ENCODE assay signal across 1 cellular context in the genomic region with DNA sequence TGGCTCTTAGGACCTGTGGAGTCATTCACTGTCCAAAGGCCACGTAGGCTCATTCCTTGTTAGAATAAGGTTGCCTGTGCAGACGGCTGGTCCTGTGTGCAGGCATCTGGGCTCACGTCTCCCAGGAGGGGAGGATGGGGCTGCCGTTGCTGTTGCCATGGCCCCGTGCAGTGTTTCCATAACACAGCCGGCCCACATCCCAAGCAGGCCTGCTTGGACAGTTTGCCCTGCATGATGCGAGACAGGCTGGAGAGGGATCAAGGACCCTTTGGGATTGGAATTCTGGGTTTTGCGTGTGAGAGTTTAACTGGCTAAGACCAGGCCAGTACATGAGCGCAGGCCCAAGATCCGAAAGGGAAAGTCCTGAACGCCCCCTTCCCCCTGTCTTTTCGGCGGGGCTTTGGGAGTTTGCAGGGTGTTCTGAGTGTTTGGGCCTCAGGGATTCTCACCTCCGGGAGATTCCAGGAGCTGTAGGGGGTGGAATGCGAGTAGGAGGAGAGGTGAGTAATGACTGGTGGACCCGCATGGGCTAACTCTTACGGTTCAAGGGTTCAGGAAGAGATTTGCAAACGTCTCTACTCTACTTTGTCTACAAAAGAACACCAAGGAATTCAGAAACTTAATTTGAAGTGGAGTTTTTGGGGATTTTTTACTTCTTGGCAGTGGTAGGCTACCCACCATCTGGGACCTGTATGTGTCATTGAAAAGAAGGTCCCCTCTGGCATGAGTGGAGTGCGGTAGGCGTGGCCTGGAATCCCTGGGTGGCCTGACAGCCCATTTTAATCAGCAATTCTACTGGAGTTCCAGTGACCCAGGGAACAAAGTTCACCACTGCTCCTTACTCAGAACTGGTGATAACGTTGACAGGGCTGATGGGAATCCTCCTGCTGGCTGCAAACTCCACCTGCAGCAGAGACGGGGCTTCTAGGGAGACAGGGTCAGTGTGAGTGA.
TF ChIP-seq lines count a peak whose summit lies in the region.

No MANE protein-coding gene starts in this region.

TF ChIP-seq in HepG2, 621 proteins besides CTCF, POLR2A, EP300 and RAD21 (continued from another document and continues in another):
- TF ChIP-seq, protein P1, sequence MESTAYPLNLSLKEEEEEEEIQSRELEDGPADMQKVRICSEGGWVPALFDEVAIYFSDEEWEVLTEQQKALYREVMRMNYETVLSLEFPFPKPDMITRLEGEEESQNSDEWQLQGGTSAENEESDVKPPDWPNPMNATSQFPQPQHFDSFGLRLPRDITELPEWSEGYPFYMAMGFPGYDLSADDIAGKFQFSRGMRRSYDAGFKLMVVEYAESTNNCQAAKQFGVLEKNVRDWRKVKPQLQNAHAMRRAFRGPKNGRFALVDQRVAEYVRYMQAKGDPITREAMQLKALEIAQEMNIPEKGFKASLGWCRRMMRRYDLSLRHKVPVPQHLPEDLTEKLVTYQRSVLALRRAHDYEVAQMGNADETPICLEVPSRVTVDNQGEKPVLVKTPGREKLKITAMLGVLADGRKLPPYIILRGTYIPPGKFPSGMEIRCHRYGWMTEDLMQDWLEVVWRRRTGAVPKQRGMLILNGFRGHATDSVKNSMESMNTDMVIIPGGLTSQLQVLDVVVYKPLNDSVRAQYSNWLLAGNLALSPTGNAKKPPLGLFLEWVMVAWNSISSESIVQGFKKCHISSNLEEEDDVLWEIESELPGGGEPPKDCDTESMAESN (CRISPR knock-in tag; conservative IDR thresholded peaks at IDR 0.05), result no peak; the same call in 1 of the 2 replicates
- TF ChIP-seq ZNF292 (CRISPR knock-in tag; IDR thresholded peaks at IDR 0.05; ENCODE audit: borderline replicate concordance, low read depth) (0 out of 2 replicates have a peak, but pooled peaks have one; percentile 12), ZNF44 (CRISPR knock-in tag; IDR thresholded peaks at IDR 0.05) (no peak), ZMYM3 (CRISPR knock-in tag; IDR thresholded peaks at IDR 0.05) (no peak), CREB1 (IDR thresholded peaks at IDR 0.05) (0 out of 2 replicates have a peak, but pooled peaks have one; percentile 6), CREB1 (CRISPR knock-in tag; IDR thresholded peaks at IDR 0.05) (no peak), ZNF20 (CRISPR knock-in tag; IDR thresholded peaks at IDR 0.05) (no peak), ZNF530 (CRISPR knock-in tag; IDR thresholded peaks at IDR 0.05; ENCODE audit: low read depth) (no peak), HNF4G (IDR thresholded peaks at IDR 0.05; ENCODE audit: borderline replicate concordance, low read depth, low read length) (peak; percentile 81), HNF4G (CRISPR knock-in tag; IDR thresholded peaks at IDR 0.05; ENCODE audit: borderline replicate concordance, low read depth) (no peak), ZNF232 (CRISPR knock-in tag; IDR thresholded peaks at IDR 0.05; ENCODE audit: borderline replicate concordance) (no peak), ATF7 (IDR thresholded peaks at IDR 0.05) (no peak), ATF7 (CRISPR knock-in tag; IDR thresholded peaks at IDR 0.05) (no peak), ZNF230 (CRISPR knock-in tag; IDR thresholded peaks at IDR 0.05) (no peak), FIP1L1 (IDR thresholded peaks at IDR 0.05; ENCODE audit: borderline replicate concordance, insufficient read depth, low read depth, low read length) (no peak), MEF2D (CRISPR knock-in tag; IDR thresholded peaks at IDR 0.05) (no peak), ZIK1 (CRISPR knock-in tag; IDR thresholded peaks at IDR 0.05; ENCODE audit: borderline replicate concordance, low read depth) (no peak), U2AF1 (optimal IDR thresholded peaks at IDR 0.05; ENCODE audit: low read depth, low read length) (no peak), ELF1 (CRISPR knock-in tag; IDR thresholded peaks at IDR 0.05) (no peak), ZNF577 (CRISPR knock-in tag; IDR thresholded peaks at IDR 0.05; ENCODE audit: borderline replicate concordance, low read depth) (no peak), ZNF207 (IDR thresholded peaks at IDR 0.05; ENCODE audit: borderline replicate concordance) (no peak), MIER2 (CRISPR knock-in tag; IDR thresholded peaks at IDR 0.05) (no peak), ATF1 (CRISPR knock-in tag; IDR thresholded peaks at IDR 0.05) (no peak), ZNF550 (CRISPR knock-in tag; IDR thresholded peaks at IDR 0.05; ENCODE audit: borderline replicate concordance) (no peak), ADNP (CRISPR knock-in tag; IDR thresholded peaks at IDR 0.05) (no peak), MTF1 (CRISPR knock-in tag; IDR thresholded peaks at IDR 0.05) (no peak), ATRX (CRISPR knock-in tag; IDR thresholded peaks at IDR 0.05; ENCODE audit: borderline replicate concordance) (no peak), ZSCAN9 (CRISPR knock-in tag; IDR thresholded peaks at IDR 0.05; ENCODE audit: borderline replicate concordance) (no peak), ZNF556 (CRISPR knock-in tag; IDR thresholded peaks at IDR 0.05; ENCODE audit: borderline replicate concordance) (no peak), ZNF746 (CRISPR knock-in tag; IDR thresholded peaks at IDR 0.05) (no peak), ZNF563 (CRISPR knock-in tag; IDR thresholded peaks at IDR 0.05) (no peak), ZNF335 (CRISPR knock-in tag; IDR thresholded peaks at IDR 0.05) (no peak), SMARCE1 (IDR thresholded peaks at IDR 0.05; ENCODE audit: borderline replicate concordance) (no peak), HDAC1 (CRISPR knock-in tag; IDR thresholded peaks at IDR 0.05) (peak; percentile 75), KDM4B (CRISPR knock-in tag; IDR thresholded peaks at IDR 0.05) (no peak), ZNF790 (CRISPR knock-in tag; IDR thresholded peaks at IDR 0.05; ENCODE audit: borderline replicate concordance) (no peak), MZF1 (CRISPR knock-in tag; IDR thresholded peaks at IDR 0.05; ENCODE audit: borderline replicate concordance) (no peak), SIX1 (CRISPR knock-in tag; IDR thresholded peaks at IDR 0.05; ENCODE audit: borderline replicate concordance) (no peak)
- TF ChIP-seq, protein P2, sequence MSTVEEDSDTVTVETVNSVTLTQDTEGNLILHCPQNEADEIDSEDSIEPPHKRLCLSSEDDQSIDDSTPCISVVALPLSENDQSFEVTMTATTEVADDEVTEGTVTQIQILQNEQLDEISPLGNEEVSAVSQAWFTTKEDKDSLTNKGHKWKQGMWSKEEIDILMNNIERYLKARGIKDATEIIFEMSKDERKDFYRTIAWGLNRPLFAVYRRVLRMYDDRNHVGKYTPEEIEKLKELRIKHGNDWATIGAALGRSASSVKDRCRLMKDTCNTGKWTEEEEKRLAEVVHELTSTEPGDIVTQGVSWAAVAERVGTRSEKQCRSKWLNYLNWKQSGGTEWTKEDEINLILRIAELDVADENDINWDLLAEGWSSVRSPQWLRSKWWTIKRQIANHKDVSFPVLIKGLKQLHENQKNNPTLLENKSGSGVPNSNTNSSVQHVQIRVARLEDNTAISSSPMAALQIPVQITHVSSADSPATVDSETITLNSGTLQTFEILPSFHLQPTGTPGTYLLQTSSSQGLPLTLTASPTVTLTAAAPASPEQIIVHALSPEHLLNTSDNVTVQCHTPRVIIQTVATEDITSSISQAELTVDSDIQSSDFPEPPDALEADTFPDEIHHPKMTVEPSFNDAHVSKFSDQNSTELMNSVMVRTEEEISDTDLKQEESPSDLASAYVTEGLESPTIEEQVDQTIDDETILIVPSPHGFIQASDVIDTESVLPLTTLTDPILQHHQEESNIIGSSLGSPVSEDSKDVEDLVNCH (CRISPR knock-in tag; IDR thresholded peaks at IDR 0.05), result no peak
- TF ChIP-seq, protein P3, sequence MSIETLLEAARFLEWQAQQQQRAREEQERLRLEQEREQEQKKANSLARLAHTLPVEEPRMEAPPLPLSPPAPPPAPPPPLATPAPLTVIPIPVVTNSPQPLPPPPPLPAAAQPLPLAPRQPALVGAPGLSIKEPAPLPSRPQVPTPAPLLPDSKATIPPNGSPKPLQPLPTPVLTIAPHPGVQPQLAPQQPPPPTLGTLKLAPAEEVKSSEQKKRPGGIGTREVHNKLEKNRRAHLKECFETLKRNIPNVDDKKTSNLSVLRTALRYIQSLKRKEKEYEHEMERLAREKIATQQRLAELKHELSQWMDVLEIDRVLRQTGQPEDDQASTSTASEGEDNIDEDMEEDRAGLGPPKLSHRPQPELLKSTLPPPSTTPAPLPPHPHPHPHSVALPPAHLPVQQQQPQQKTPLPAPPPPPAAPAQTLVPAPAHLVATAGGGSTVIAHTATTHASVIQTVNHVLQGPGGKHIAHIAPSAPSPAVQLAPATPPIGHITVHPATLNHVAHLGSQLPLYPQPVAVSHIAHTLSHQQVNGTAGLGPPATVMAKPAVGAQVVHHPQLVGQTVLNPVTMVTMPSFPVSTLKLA (IDR thresholded peaks at IDR 0.05), result no peak
- TF ChIP-seq, protein P4, sequence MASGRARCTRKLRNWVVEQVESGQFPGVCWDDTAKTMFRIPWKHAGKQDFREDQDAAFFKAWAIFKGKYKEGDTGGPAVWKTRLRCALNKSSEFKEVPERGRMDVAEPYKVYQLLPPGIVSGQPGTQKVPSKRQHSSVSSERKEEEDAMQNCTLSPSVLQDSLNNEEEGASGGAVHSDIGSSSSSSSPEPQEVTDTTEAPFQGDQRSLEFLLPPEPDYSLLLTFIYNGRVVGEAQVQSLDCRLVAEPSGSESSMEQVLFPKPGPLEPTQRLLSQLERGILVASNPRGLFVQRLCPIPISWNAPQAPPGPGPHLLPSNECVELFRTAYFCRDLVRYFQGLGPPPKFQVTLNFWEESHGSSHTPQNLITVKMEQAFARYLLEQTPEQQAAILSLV (CRISPR knock-in tag; IDR thresholded peaks at IDR 0.05; ENCODE audit: borderline replicate concordance), result no peak
- TF ChIP-seq, protein P5, sequence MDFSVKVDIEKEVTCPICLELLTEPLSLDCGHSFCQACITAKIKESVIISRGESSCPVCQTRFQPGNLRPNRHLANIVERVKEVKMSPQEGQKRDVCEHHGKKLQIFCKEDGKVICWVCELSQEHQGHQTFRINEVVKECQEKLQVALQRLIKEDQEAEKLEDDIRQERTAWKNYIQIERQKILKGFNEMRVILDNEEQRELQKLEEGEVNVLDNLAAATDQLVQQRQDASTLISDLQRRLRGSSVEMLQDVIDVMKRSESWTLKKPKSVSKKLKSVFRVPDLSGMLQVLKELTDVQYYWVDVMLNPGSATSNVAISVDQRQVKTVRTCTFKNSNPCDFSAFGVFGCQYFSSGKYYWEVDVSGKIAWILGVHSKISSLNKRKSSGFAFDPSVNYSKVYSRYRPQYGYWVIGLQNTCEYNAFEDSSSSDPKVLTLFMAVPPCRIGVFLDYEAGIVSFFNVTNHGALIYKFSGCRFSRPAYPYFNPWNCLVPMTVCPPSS (IDR thresholded peaks at IDR 0.05), result no peak
- TF ChIP-seq, protein P6, sequence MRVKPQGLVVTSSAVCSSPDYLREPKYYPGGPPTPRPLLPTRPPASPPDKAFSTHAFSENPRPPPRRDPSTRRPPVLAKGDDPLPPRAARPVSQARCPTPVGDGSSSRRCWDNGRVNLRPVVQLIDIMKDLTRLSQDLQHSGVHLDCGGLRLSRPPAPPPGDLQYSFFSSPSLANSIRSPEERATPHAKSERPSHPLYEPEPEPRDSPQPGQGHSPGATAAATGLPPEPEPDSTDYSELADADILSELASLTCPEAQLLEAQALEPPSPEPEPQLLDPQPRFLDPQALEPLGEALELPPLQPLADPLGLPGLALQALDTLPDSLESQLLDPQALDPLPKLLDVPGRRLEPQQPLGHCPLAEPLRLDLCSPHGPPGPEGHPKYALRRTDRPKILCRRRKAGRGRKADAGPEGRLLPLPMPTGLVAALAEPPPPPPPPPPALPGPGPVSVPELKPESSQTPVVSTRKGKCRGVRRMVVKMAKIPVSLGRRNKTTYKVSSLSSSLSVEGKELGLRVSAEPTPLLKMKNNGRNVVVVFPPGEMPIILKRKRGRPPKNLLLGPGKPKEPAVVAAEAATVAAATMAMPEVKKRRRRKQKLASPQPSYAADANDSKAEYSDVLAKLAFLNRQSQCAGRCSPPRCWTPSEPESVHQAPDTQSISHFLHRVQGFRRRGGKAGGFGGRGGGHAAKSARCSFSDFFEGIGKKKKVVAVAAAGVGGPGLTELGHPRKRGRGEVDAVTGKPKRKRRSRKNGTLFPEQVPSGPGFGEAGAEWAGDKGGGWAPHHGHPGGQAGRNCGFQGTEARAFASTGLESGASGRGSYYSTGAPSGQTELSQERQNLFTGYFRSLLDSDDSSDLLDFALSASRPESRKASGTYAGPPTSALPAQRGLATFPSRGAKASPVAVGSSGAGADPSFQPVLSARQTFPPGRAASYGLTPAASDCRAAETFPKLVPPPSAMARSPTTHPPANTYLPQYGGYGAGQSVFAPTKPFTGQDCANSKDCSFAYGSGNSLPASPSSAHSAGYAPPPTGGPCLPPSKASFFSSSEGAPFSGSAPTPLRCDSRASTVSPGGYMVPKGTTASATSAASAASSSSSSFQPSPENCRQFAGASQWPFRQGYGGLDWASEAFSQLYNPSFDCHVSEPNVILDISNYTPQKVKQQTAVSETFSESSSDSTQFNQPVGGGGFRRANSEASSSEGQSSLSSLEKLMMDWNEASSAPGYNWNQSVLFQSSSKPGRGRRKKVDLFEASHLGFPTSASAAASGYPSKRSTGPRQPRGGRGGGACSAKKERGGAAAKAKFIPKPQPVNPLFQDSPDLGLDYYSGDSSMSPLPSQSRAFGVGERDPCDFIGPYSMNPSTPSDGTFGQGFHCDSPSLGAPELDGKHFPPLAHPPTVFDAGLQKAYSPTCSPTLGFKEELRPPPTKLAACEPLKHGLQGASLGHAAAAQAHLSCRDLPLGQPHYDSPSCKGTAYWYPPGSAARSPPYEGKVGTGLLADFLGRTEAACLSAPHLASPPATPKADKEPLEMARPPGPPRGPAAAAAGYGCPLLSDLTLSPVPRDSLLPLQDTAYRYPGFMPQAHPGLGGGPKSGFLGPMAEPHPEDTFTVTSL (CRISPR knock-in tag; IDR thresholded peaks at IDR 0.05; ENCODE audit: borderline replicate concordance), result peak; percentile 31; the same call in 1 of the 2 replicates
- TF ChIP-seq, protein P7, sequence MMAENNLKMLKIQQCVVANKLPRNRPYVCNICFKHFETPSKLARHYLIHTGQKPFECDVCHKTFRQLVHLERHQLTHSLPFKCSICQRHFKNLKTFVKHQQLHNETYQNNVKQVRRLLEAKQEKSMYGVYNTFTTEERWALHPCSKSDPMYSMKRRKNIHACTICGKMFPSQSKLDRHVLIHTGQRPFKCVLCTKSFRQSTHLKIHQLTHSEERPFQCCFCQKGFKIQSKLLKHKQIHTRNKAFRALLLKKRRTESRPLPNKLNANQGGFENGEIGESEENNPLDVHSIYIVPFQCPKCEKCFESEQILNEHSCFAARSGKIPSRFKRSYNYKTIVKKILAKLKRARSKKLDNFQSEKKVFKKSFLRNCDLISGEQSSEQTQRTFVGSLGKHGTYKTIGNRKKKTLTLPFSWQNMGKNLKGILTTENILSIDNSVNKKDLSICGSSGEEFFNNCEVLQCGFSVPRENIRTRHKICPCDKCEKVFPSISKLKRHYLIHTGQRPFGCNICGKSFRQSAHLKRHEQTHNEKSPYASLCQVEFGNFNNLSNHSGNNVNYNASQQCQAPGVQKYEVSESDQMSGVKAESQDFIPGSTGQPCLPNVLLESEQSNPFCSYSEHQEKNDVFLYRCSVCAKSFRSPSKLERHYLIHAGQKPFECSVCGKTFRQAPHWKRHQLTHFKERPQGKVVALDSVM (CRISPR knock-in tag; IDR thresholded peaks at IDR 0.05), result no peak
